25 cellular contexts compared by ENCODE assay signal in genomic region chr7:22610871-22611757, GRCh38.
DNase-seq lines count a peak whose midpoint lies in the region; ATAC-seq, FAIRE-seq and TF ChIP-seq lines count a peak whose summit lies in the region.
"Had no signal": no experiment of that assay in that cellular context is flagged by ENCODE, and none has a peak within 500 bp of the region (broad histone marks: within the 10 kb centered on the region; RNA-seq: fewer than 3 reads in every experiment).

No MANE protein-coding gene starts in this region.

- no peaks in the 10 kb centered on the region for H3K79me2 ChIP-seq in astrocyte (ENCODE audit: insufficient read depth, low read length)

- peak in 1 of 2 donors; percentile 65 for ATAC-seq in natural killer cell treated with Interleukin-12 subunit alpha and Interleukin-12 subunit beta and Interleukin-15 and Interleukin-18, amount 100 ng/mL, for 72 hours
- ATAC-seq in natural killer cell, result no peak
- ATAC-seq: activated CD4-positive, alpha-beta T cell treated with anti-CD3 and anti-CD28 coated beads for 36 hours; naive thymus-derived CD4-positive, alpha-beta T cell had no signal

- no peak overlapping the region for H2AFZ ChIP-seq in astrocyte (ENCODE audit: low read depth, low read length)

- H3K4me1 ChIP-seq in astrocyte (ENCODE audit: insufficient read depth, low read length), result peaks cover 14% of the 10 kb centered on the region
- H3K4me1 ChIP-seq: BE2C, right atrium auricular region had no signal

- H3K4me2 ChIP-seq in astrocyte (ENCODE audit: low read length), result peak overlapping the region; percentile 44

- H3K4me3 Mint-ChIP-seq in natural killer cell treated with Interleukin-12 subunit alpha and Interleukin-12 subunit beta and Interleukin-15 and Interleukin-18, amount 100 ng/mL, for 72 hours, result peak overlapping the region; percentile 58
- H3K4me3 Mint-ChIP-seq in natural killer cell, result no peak overlapping the region
- no peak overlapping the region for H3K4me3 Mint-ChIP-seq in astrocyte (ENCODE audit: unreplicated experiment)
- H3K4me3 Mint-ChIP-seq: activated CD4-positive, alpha-beta T cell treated with anti-CD3 and anti-CD28 coated beads for 36 hours; activated naive CD4-positive, alpha-beta T cell treated with anti-CD3 and anti-CD28 coated beads for 36 hours; naive thymus-derived CD4-positive, alpha-beta T cell; type B pancreatic cell had no signal

- peak; percentile 32 for FAIRE-seq in astrocyte (lab: Jason Lieb, UNC)
- FAIRE-seq: TTC549 had no signal

- H3K27me3 ChIP-seq in astrocyte (ENCODE audit: insufficient read depth, low read length), result no peaks in the 10 kb centered on the region
- H3K27me3 ChIP-seq: ovary, right atrium auricular region had no signal

- H3K27ac ChIP-seq in astrocyte (ENCODE audit: low read depth, low read length), result peak overlapping the region; percentile 34
- H3K27ac ChIP-seq: 22Rv1, dorsolateral prefrontal cortex, epithelial cell of prostate, ovary, right atrium auricular region had no signal

- peaks cover 4% of the 10 kb centered on the region for H3K9me3 Mint-ChIP-seq in natural killer cell treated with Interleukin-12 subunit alpha and Interleukin-12 subunit beta and Interleukin-15 and Interleukin-18, amount 100 ng/mL, for 72 hours
- peaks cover 3 to 4% of the 10 kb centered on the region in 2 donors for H3K9me3 Mint-ChIP-seq in natural killer cell
- H3K9me3 Mint-ChIP-seq in astrocyte (ENCODE audit: unreplicated experiment), result no peaks in the 10 kb centered on the region
- H3K9me3 Mint-ChIP-seq: activated naive CD4-positive, alpha-beta T cell treated with anti-CD3 and anti-CD28 coated beads for 36 hours; type B pancreatic cell had no signal

- intact Hi-C loops in natural killer cell (cut with micrococcal nuclease), result no loop called here

- H4K20me1 ChIP-seq in astrocyte (ENCODE audit: insufficient read depth, low read length), result no peaks in the 10 kb centered on the region

- no peak for DNase-seq in natural killer cell treated with Interleukin-12 subunit alpha and Interleukin-12 subunit beta and Interleukin-15 and Interleukin-18, amount 100 ng/mL, for 72 hours (ENCODE audit: low spot score)
- DNase-seq in natural killer cell (no peak), astrocyte (ENCODE audit: low read depth) (peak; percentile 50), fibroblast of mammary gland (ENCODE audit: low read depth) (peak; percentile 66), stromal cell of bone marrow (ENCODE audit: low read depth) (peak; percentile 49), H4 (ENCODE audit: low spot score) (no peak), NCI-H1436 treated with DMSO at 0.1 percent for 48 hours (lab: John Stamatoyannopoulos, UW) (no peak), T-helper 9 cell (no peak)
- DNase-seq: activated CD4-positive, alpha-beta T cell treated with anti-CD3 and anti-CD28 coated beads for 36 hours; activated naive CD4-positive, alpha-beta T cell treated with anti-CD3 and anti-CD28 coated beads for 36 hours; activated T-cell treated with anti-CD3 and anti-CD28 coated beads, Interleukin-2, amount 50 U/mL, for 48 hours; BE2C; caudate nucleus; COR-L47; DND-41; dorsolateral prefrontal cortex; H7; naive thymus-derived CD4-positive, alpha-beta T cell; NCI-H1436; ovary had no signal

- H3K36me3 ChIP-seq in astrocyte (ENCODE audit: insufficient read depth, low read length), result no peaks in the 10 kb centered on the region
- H3K36me3 ChIP-seq: BE2C, ovary, right atrium auricular region had no signal

- H3K9ac ChIP-seq in astrocyte (ENCODE audit: low read length), result no peak overlapping the region

- peaks cover 8% of the 10 kb centered on the region for H3K36me3 Mint-ChIP-seq in natural killer cell treated with Interleukin-12 subunit alpha and Interleukin-12 subunit beta and Interleukin-15 and Interleukin-18, amount 100 ng/mL, for 72 hours
- H3K36me3 Mint-ChIP-seq in natural killer cell (no peaks in the 10 kb centered on the region), astrocyte (ENCODE audit: low read depth, unreplicated experiment) (no peaks in the 10 kb centered on the region)
- H3K36me3 Mint-ChIP-seq: type B pancreatic cell had no signal

- peak overlapping the region in 1 of 2 donors; percentile 70 for H3K27ac Mint-ChIP-seq in natural killer cell treated with Interleukin-12 subunit alpha and Interleukin-12 subunit beta and Interleukin-15 and Interleukin-18, amount 100 ng/mL, for 72 hours
- H3K27ac Mint-ChIP-seq in natural killer cell, result no peak overlapping the region
- H3K27ac Mint-ChIP-seq in astrocyte (ENCODE audit: unreplicated experiment), result no peak overlapping the region
- H3K27ac Mint-ChIP-seq: activated CD4-positive, alpha-beta T cell treated with anti-CD3 and anti-CD28 coated beads for 36 hours; activated naive CD4-positive, alpha-beta T cell treated with anti-CD3 and anti-CD28 coated beads for 36 hours; naive thymus-derived CD4-positive, alpha-beta T cell; type B pancreatic cell had no signal

- no peak for TF ChIP-seq CTCF in natural killer cell (IDR thresholded peaks at IDR 0.05)
- TF ChIP-seq CTCF in astrocyte (IDR thresholded peaks at IDR 0.05; ENCODE audit: insufficient read depth, low read depth, low read length), result no peak
- TF ChIP-seq CTCF in fibroblast of mammary gland (conservative IDR thresholded peaks at IDR 0.05; ENCODE audit: control insufficient read depth, insufficient read depth, low read depth, low read length), result no peak

- H3K9me3 ChIP-seq in astrocyte (ENCODE audit: insufficient read depth, low read depth, low read length), result no peaks in the 10 kb centered on the region
- H3K9me3 ChIP-seq: BE2C, ovary, right atrium auricular region had no signal

- H3K4me3 ChIP-seq in astrocyte (ENCODE audit: insufficient read depth, low read depth, low read length) (no peak overlapping the region), fibroblast of mammary gland (ENCODE audit: control insufficient read depth, low read depth, low read length) (no peak overlapping the region)
- H3K4me3 ChIP-seq: dorsolateral prefrontal cortex, ovary, right atrium auricular region had no signal

- H3K27me3 Mint-ChIP-seq in natural killer cell treated with Interleukin-12 subunit alpha and Interleukin-12 subunit beta and Interleukin-15 and Interleukin-18, amount 100 ng/mL, for 72 hours, result peaks cover 22 to 29% of the 10 kb centered on the region in 2 donors
- H3K27me3 Mint-ChIP-seq in natural killer cell (ENCODE audit: low read depth in 2 of 2), result peaks cover 7 to 18% of the 10 kb centered on the region in 2 donors
- H3K27me3 Mint-ChIP-seq in astrocyte (ENCODE audit: low read depth, unreplicated experiment), result no peaks in the 10 kb centered on the region

- peaks cover 14 to 32% of the 10 kb centered on the region in 2 donors for H3K4me1 Mint-ChIP-seq in natural killer cell treated with Interleukin-12 subunit alpha and Interleukin-12 subunit beta and Interleukin-15 and Interleukin-18, amount 100 ng/mL, for 72 hours (ENCODE audit: low read depth in 2 of 2)
- H3K4me1 Mint-ChIP-seq in natural killer cell (no peaks in the 10 kb centered on the region), astrocyte (ENCODE audit: low read depth, unreplicated experiment) (peaks cover 8% of the 10 kb centered on the region)

Comparison
In these comparisons a context has a peak if more than half of its experiments do, and no peak if none do; other contexts are left out.
1. DNase-seq: peak in astrocyte (single experiment), fibroblast of mammary gland (single experiment) and stromal cell of bone marrow (single experiment); none in natural killer cell treated with Interleukin-12 subunit alpha and Interleukin-12 subunit beta and Interleukin-15 and Interleukin-18, amount 100 ng/mL, for 72 hours (single experiment), natural killer cell (single experiment), H4 (single experiment), NCI-H1436 treated with DMSO at 0.1 percent for 48 hours (single experiment) and T-helper 9 cell (single experiment).